Comparison of ENCODE assay signal across 8 cellular contexts in genomic region chr1:19344372-19344810, GRCh38. TPM values are rescaled to one million over a fixed set of nuclear protein-coding genes. Genes with fewer than 3 reads are reported as not detected.
DNase-seq lines count a peak whose midpoint lies in the region; ATAC-seq and TF ChIP-seq lines count a peak whose summit lies in the region.

No MANE protein-coding gene starts in this region.

- peak; percentile 92 for TF ChIP-seq CTCF in DND-41 (IDR thresholded peaks at IDR 0.05; ENCODE audit: borderline replicate concordance, extremely low read depth, low read length, poor library complexity, severe bottlenecking)
- peak; percentile 93 for TF ChIP-seq CTCF in VCaP (conservative IDR thresholded peaks at IDR 0.05)
- peak; percentile 95 for TF ChIP-seq CTCF in cardiac fibroblast (IDR thresholded peaks at IDR 0.05; ENCODE audit: low read depth, low read length)

- H3K79me2 ChIP-seq in DND-41 (ENCODE audit: insufficient read depth, low read length) = no peaks in the 10 kb centered on the region

- H3K4me1 Mint-ChIP-seq in stimulated activated naive B cell treated with anti-CD40 and anti-IgM and Interleukin-4, amounts not matched to agents 10 μg/mL and 1 μg/mL and 100 μg/mL, for 72 hours = peaks cover 25 to 49% of the 10 kb centered on the region in 2 donors

- H4K20me1 ChIP-seq in DND-41 (ENCODE audit: insufficient read depth, low read length) = peaks cover 28% of the 10 kb centered on the region; the same call in 1 of the 2 replicates

- peak; percentile 78 for ATAC-seq in DND-41 (ENCODE audit: insufficient read depth, low read depth)
- ATAC-seq in left lobe of liver = peak; percentile 90
- peak; percentile 48 to 50 for ATAC-seq in stimulated activated naive B cell treated with anti-CD40 and anti-IgM and Interleukin-4, amounts not matched to agents 10 μg/mL and 1 μg/mL and 100 μg/mL, for 72 hours (replicated peaks)
- no peak for ATAC-seq in GM18502 (IDR thresholded peaks at IDR 0.05; ENCODE audit: poor library complexity, unreplicated experiment)
- no peak for ATAC-seq in HG03457 (IDR thresholded peaks at IDR 0.05; ENCODE audit: unreplicated experiment)

- peaks cover 66% of the 10 kb centered on the region for H3K36me3 ChIP-seq in DND-41 (ENCODE audit: insufficient read depth, low read length)

- no peaks in the 10 kb centered on the region for H3K9me3 ChIP-seq in DND-41 (ENCODE audit: insufficient read depth, low read length, severe bottlenecking)

- H3K27ac ChIP-seq in DND-41 (ENCODE audit: low read length) = no peak overlapping the region
- no peak overlapping the region for H3K27ac ChIP-seq in VCaP

- no peaks in the 10 kb centered on the region for H3K27me3 Mint-ChIP-seq in stimulated activated naive B cell treated with anti-CD40 and anti-IgM and Interleukin-4, amounts not matched to agents 10 μg/mL and 1 μg/mL and 100 μg/mL, for 72 hours

- peak; percentile 51 for DNase-seq in DND-41
- DNase-seq in M059J (ENCODE audit: low read depth) = peak; percentile 35
- peak; percentile 31 to 50 for DNase-seq in cardiac fibroblast (ENCODE audit: low read depth in 2 of 2)
- DNase-seq in left lobe of liver (ENCODE audit: low spot score) = peak; percentile 75
- no peak for DNase-seq in stimulated activated naive B cell treated with anti-CD40 and anti-IgM and Interleukin-4, amounts not matched to agents 10 μg/mL and 1 μg/mL and 100 μg/mL, for 72 hours

- no peak overlapping the region for H3K4me3 ChIP-seq in DND-41 (ENCODE audit: low read depth in 1 of 2, low read length in 2 of 2)
- no peak overlapping the region for H3K4me3 ChIP-seq in cardiac fibroblast (replicated peaks in 1 of 2; ENCODE audit: low read depth in 2 of 2, low read length in 2 of 2)

- no peak overlapping the region for H2AFZ ChIP-seq in DND-41 (ENCODE audit: low read depth, low read length)

- H3K36me3 Mint-ChIP-seq in stimulated activated naive B cell treated with anti-CD40 and anti-IgM and Interleukin-4, amounts not matched to agents 10 μg/mL and 1 μg/mL and 100 μg/mL, for 72 hours = peaks cover 49 to 64% of the 10 kb centered on the region in 2 donors

- no peak overlapping the region for H3K4me3 Mint-ChIP-seq in stimulated activated naive B cell treated with anti-CD40 and anti-IgM and Interleukin-4, amounts not matched to agents 10 μg/mL and 1 μg/mL and 100 μg/mL, for 72 hours

- H3K27ac Mint-ChIP-seq in stimulated activated naive B cell treated with anti-CD40 and anti-IgM and Interleukin-4, amounts not matched to agents 10 μg/mL and 1 μg/mL and 100 μg/mL, for 72 hours = no peak overlapping the region

- no peak overlapping the region for H3K9ac ChIP-seq in DND-41 (ENCODE audit: low read depth, low read length)

- no peaks in the 10 kb centered on the region for H3K27me3 ChIP-seq in DND-41 (ENCODE audit: insufficient read depth, low read length, poor library complexity)

- H3K9me3 Mint-ChIP-seq in stimulated activated naive B cell treated with anti-CD40 and anti-IgM and Interleukin-4, amounts not matched to agents 10 μg/mL and 1 μg/mL and 100 μg/mL, for 72 hours = no peaks in the 10 kb centered on the region

- H3K4me1 ChIP-seq in DND-41 (ENCODE audit: insufficient read depth, low read length) = no peaks in the 10 kb centered on the region

- no peak overlapping the region for H3K4me2 ChIP-seq in DND-41 (ENCODE audit: insufficient read depth, low read length)

RNA-seq across cellular contexts. Expression of gene SLC66A1, which starts 32.3 kb away (rescaled TPM):
- total RNA-seq in M059J (2014; rRNA removed; shearing (Covaris generic)) = 16.2 and 26.3 TPM in 2 replicates
- 9.1 TPM for total RNA-seq in left lobe of liver

RNA-seq across cellular contexts. Expression of gene AKR7A2, which starts 32.4 kb away (rescaled TPM):
- total RNA-seq in M059J (2014; rRNA removed; shearing (Covaris generic)) = 110 and 121 TPM in 2 replicates
- total RNA-seq in left lobe of liver = 53.5 TPM

RNA-seq across cellular contexts. Expression of gene AKR7A3, which starts 55.8 kb away (rescaled TPM):
- 0.37 TPM in 1 of 2 replicates, not detected in the other for total RNA-seq in M059J (2014; rRNA removed; shearing (Covaris generic))
- total RNA-seq in left lobe of liver = 111 TPM

Comparison
In these comparisons a context has a peak if more than half of its experiments do, and no peak if none do; other contexts are left out.
1. ATAC-seq: peak in DND-41 (single experiment), left lobe of liver (single experiment) and stimulated activated naive B cell treated with anti-CD40 and anti-IgM and Interleukin-4, amounts not matched to agents 10 μg/mL and 1 μg/mL and 100 μg/mL, for 72 hours (2 of 2); none in GM18502 (single experiment) and HG03457 (single experiment).
2. RNA of gene AKR7A3, which starts 55.8 kb away (total RNA-seq): 111 TPM in left lobe of liver (single experiment); 0.37 TPM in M059J; every median in the first group is over 10 times any median in the second.
3. Peak in every context shown above with its lines, with median percentiles within 50 percentile points of each other: CTCF ChIP-seq.